11 cellular contexts compared by ENCODE assay signal in genomic region chr12:131229426-131230339, GRCh38.
DNase-seq lines count a peak whose midpoint lies in the region; ATAC-seq and TF ChIP-seq lines count a peak whose summit lies in the region.
"Had no signal": no experiment of that assay in that cellular context is flagged by ENCODE, and none has a peak within 500 bp of the region (broad histone marks: within the 10 kb centered on the region; RNA-seq: fewer than 3 reads in every experiment).

No MANE protein-coding gene starts in this region.

- BruUV-seq in A673 (replicated peaks; lab: Mats Ljungman, UMichigan) = no TSS peak

- peaks cover 0 to 2% (median 0%) of the 10 kb centered on the region in 3 donors for H3K4me1 Mint-ChIP-seq in CD8-positive, alpha-beta memory T cell
- H3K4me1 Mint-ChIP-seq in endothelial cell (ENCODE audit: unreplicated experiment) = peaks cover 40% of the 10 kb centered on the region

- intact Hi-C loops in A673 (cut with micrococcal nuclease; ENCODE audit: unreplicated experiment) = no loop called here

- H3K36me3 Mint-ChIP-seq in CD8-positive, alpha-beta memory T cell = no peaks in the 10 kb centered on the region
- H3K36me3 Mint-ChIP-seq in endothelial cell (ENCODE audit: low read depth, unreplicated experiment) = peaks cover 8% of the 10 kb centered on the region

- no peak for DNase-seq in CD8-positive, alpha-beta memory T cell
- DNase-seq in NB4 (ENCODE audit: low read depth) (peak; percentile 57), endothelial cell (ENCODE audit: low spot score) (peak; percentile 79), mucosa of gallbladder (ENCODE audit: low spot score) (peak; percentile 15), A673 (ENCODE audit: low spot score) (no peak), GM10248 (ENCODE audit: extremely low spot score) (no peak)
- DNase-seq: anterior cingulate cortex had no signal

- CTCF ChIA-PET in CD8-positive, alpha-beta memory T cell (lab: Charles Lee) = no interaction called here
- CTCF ChIA-PET in A673 (lab: Charles Lee) (interaction anchor here (0.6 kb wide), 1 partner anchor 17 kb away, joined by 4 read pairs; no protein-coding TSS in a partner anchor), GM10248 (lab: Yijun Ruan, JAX) (interaction anchor here (1.2 to 1.3 kb wide), 2 partner anchors 11 to 37 kb away, joined by 3 read pairs; no protein-coding TSS in a partner anchor)

- H3K9me3 Mint-ChIP-seq in CD8-positive, alpha-beta memory T cell = no peaks in the 10 kb centered on the region
- H3K9me3 Mint-ChIP-seq in endothelial cell (ENCODE audit: unreplicated experiment) = no peaks in the 10 kb centered on the region
- H3K9me3 Mint-ChIP-seq: T-helper 1 cell treated with Interleukin-12 subunit alpha and Interleukin-12 subunit beta and Interleukin-4 antibody, amounts not matched to agents 30 μg/mL and 1 μg/mL, for 36 hours had no signal

- H3K36me3 ChIP-seq in CD8-positive, alpha-beta memory T cell (ENCODE audit: insufficient read depth, low read length) = no peaks in the 10 kb centered on the region
- no peaks in the 10 kb centered on the region for H3K36me3 ChIP-seq in A673 (ENCODE audit: insufficient read depth, low read length, poor library complexity, severe bottlenecking)

- no peak for TF ChIP-seq POLR2A in NB4 (IDR thresholded peaks at IDR 0.05; ENCODE audit: extremely low read depth, insufficient read length)

- H3K4me1 ChIP-seq in CD8-positive, alpha-beta memory T cell (ENCODE audit: insufficient read depth, low read length) = no peaks in the 10 kb centered on the region
- H3K4me1 ChIP-seq in A673 (ENCODE audit: insufficient read depth, low read length, poor library complexity, severe bottlenecking) = no peaks in the 10 kb centered on the region

- no peak for ATAC-seq in HG02884 (IDR thresholded peaks at IDR 0.05; ENCODE audit: unreplicated experiment)
- no peak for ATAC-seq in GM19455 (IDR thresholded peaks at IDR 0.05; ENCODE audit: unreplicated experiment)

- peak overlapping the region; percentile 57 for H3K27ac ChIP-seq in CD8-positive, alpha-beta memory T cell (ENCODE audit: low read depth, low read length)
- no peak overlapping the region for H3K27ac ChIP-seq in A673 (ENCODE audit: low read depth, low read length, poor library complexity, severe bottlenecking)
- H3K27ac ChIP-seq: KMS-11 had no signal

- TF ChIP-seq CTCF in NB4 (IDR thresholded peaks at IDR 0.05; ENCODE audit: low read depth, low read length) = no peak
- TF ChIP-seq CTCF in endothelial cell (IDR thresholded peaks at IDR 0.05; ENCODE audit: unreplicated experiment) = peak; percentile 41
- TF ChIP-seq CTCF in A673 (conservative IDR thresholded peaks at IDR 0.05; ENCODE audit: low read depth, low read length) = no peak
- no peak for TF ChIP-seq CTCF in GM10248 (IDR thresholded peaks at IDR 0.05; ENCODE audit: control extremely low read depth, extremely low read depth, low read depth, missing control alignments)

- POLR2A ChIA-PET in CD8-positive, alpha-beta memory T cell (lab: Charles Lee) = no interaction called here
- POLR2A ChIA-PET in A673 (lab: Charles Lee; ENCODE audit: low non-redundant PET) = no interaction called here
- POLR2A ChIA-PET in GM10248 (lab: Yijun Ruan, JAX) = no interaction called here

- H3K4me3 Mint-ChIP-seq in CD8-positive, alpha-beta memory T cell = no peak overlapping the region
- peak overlapping the region; percentile 60 for H3K4me3 Mint-ChIP-seq in endothelial cell (ENCODE audit: unreplicated experiment)
- H3K4me3 Mint-ChIP-seq: T-helper 1 cell treated with Interleukin-12 subunit alpha and Interleukin-12 subunit beta and Interleukin-4 antibody, amounts not matched to agents 30 μg/mL and 1 μg/mL, for 36 hours had no signal

- H3K9me3 ChIP-seq in CD8-positive, alpha-beta memory T cell (ENCODE audit: low read length) = no peaks in the 10 kb centered on the region
- H3K9me3 ChIP-seq in A673 (ENCODE audit: low read depth, low read length, poor library complexity, severe bottlenecking) = no peaks in the 10 kb centered on the region

- H3K27me3 ChIP-seq in CD8-positive, alpha-beta memory T cell (ENCODE audit: insufficient read depth, low read length, poor library complexity, severe bottlenecking) = no peaks in the 10 kb centered on the region
- H3K27me3 ChIP-seq in A673 (replicated peaks; ENCODE audit: insufficient read depth, low read depth, low read length, poor library complexity) = no peaks in the 10 kb centered on the region

- H3K4me3 ChIP-seq in CD8-positive, alpha-beta memory T cell (ENCODE audit: low read length) = no peak overlapping the region
- H3K4me3 ChIP-seq in NB4 (ENCODE audit: low read depth, low read length) = no peak overlapping the region
- H3K4me3 ChIP-seq in A673 (ENCODE audit: low read depth, low read length, poor library complexity, severe bottlenecking) = no peak overlapping the region

- no peak overlapping the region for H3K27ac Mint-ChIP-seq in CD8-positive, alpha-beta memory T cell
- peak overlapping the region; percentile 94 for H3K27ac Mint-ChIP-seq in endothelial cell (ENCODE audit: unreplicated experiment)
- H3K27ac Mint-ChIP-seq: T-helper 1 cell treated with Interleukin-12 subunit alpha and Interleukin-12 subunit beta and Interleukin-4 antibody, amounts not matched to agents 30 μg/mL and 1 μg/mL, for 36 hours had no signal

- peaks cover 14 to 30% of the 10 kb centered on the region in 2 donors for H3K27me3 Mint-ChIP-seq in CD8-positive, alpha-beta memory T cell
- H3K27me3 Mint-ChIP-seq in endothelial cell (ENCODE audit: unreplicated experiment) = peaks cover 9% of the 10 kb centered on the region

Comparison
In these comparisons a context has a peak if more than half of its experiments do, and no peak if none do; other contexts are left out.
1. DNase-seq: peak in NB4 (single experiment), endothelial cell (single experiment) and mucosa of gallbladder (single experiment); none in CD8-positive, alpha-beta memory T cell (0 of 5), A673 (single experiment) and GM10248 (single experiment).